ENCODE assay signal across 24 cellular contexts in genomic region chr7:40899651-40900507, GRCh38.
DNase-seq lines count a peak whose midpoint lies in the region; ATAC-seq and TF ChIP-seq lines count a peak whose summit lies in the region.
"Had no signal": no experiment of that assay in that cellular context is flagged by ENCODE, and none has a peak within 500 bp of the region (broad histone marks: within the 10 kb centered on the region; RNA-seq: fewer than 3 reads in every experiment).

No MANE protein-coding gene starts in this region.

- H3K27ac ChIP-seq in 22Rv1 = peak overlapping the region; percentile 42
- H3K27ac ChIP-seq in RWPE2 (ENCODE audit: poor library complexity, severe bottlenecking) = peak overlapping the region; percentile 27
- H3K27ac ChIP-seq in gastroesophageal sphincter = peak overlapping the region; percentile 67 to 87 (median 78)
- H3K27ac ChIP-seq in sigmoid colon = peak overlapping the region; percentile 57 to 81 (median 68)
- H3K27ac ChIP-seq: SK-N-MC had no signal

- ATAC-seq in RWPE2 (ENCODE audit: low read depth) (peak; percentile 33; the same call in 1 of the 3 replicates), gastroesophageal sphincter (peak; percentile 78)
- ATAC-seq: activated T-cell treated with anti-CD3 and anti-CD28 coated beads, Interleukin-2, amount 50 U/mL, for 4 hours had no signal

- intact Hi-C loops in sigmoid colon (cut with DNase I) = loop anchor here (5.0 to 10.0 kb wide), 2 partner anchors 87 to 805 kb away; partner anchors contain the start of gene INHBA

- H3K4me3 ChIP-seq in RWPE2 (ENCODE audit: severe bottlenecking) (no peak overlapping the region), gastroesophageal sphincter (peak overlapping the region in 1 of 2 donors; percentile 33), sigmoid colon (peak overlapping the region in 2 of 4 donors; percentile 3 to 27), HAP-1 (no peak overlapping the region)
- H3K4me3 ChIP-seq: SK-N-MC had no signal

- DNase-seq in RWPE2 (ENCODE audit: low spot score) = no peak
- peak; percentile 77 for DNase-seq in sigmoid colon
- DNase-seq in HAP-1 (ENCODE audit: low spot score in 2 of 2) = no peak
- DNase-seq in NCI-H2081 treated with DMSO at 0.1 percent for 48 hours (lab: John Stamatoyannopoulos, UW) = no peak
- DNase-seq in NOMO-1 treated with DMSO at 0.1 percent for 48 hours (lab: John Stamatoyannopoulos, UW; ENCODE audit: unreplicated experiment) = no peak
- DNase-seq in HPDE6-E6E7 (ENCODE audit: extremely low spot score) = no peak
- DNase-seq: activated CD4-positive, alpha-beta T cell treated with anti-CD3 and anti-CD28 coated beads for 4 hours; activated naive CD4-positive, alpha-beta T cell treated with Interleukin-2 at 50 U/mL for 16 hours; activated T-cell treated with anti-CD3 and anti-CD28 coated beads, Interleukin-2, amount 50 U/mL, for 4 hours; CD8-positive, alpha-beta memory T cell; cortex of kidney; head of caudate nucleus; Kasumi-1; NCI-H1092; NCI-H187; NCI-H526 treated with DMSO at 0.1 percent for 48 hours; RPMI8226; stimulated activated CD4-positive, alpha-beta T cell treated with anti-CD3 and anti-CD28 coated beads, Interleukin-12 subunit alpha, Interleukin-12 subunit beta, amount 100 ng/mL, for 4 hours; stimulated activated CD4-positive, alpha-beta T cell treated with anti-CD3 and anti-CD28 coated beads, Interleukin-4, amount 100 ng/mL, for 4 hours; stimulated activated naive CD4-positive, alpha-beta T cell; T-helper 2 cell had no signal

- H3K27me3 ChIP-seq in RWPE2 (ENCODE audit: insufficient read depth, poor library complexity, severe bottlenecking) = no peaks in the 10 kb centered on the region
- H3K27me3 ChIP-seq in gastroesophageal sphincter = no peaks in the 10 kb centered on the region
- H3K27me3 ChIP-seq in sigmoid colon = no peaks in the 10 kb centered on the region
- H3K27me3 ChIP-seq in HAP-1 (ENCODE audit: low read depth) = no peaks in the 10 kb centered on the region

- H3K4me1 ChIP-seq in RWPE2 (ENCODE audit: insufficient read depth, poor library complexity, severe bottlenecking) (peaks cover 11% of the 10 kb centered on the region), gastroesophageal sphincter (peaks cover 0 to 13% (median 0%) of the 10 kb centered on the region in 3 donors), sigmoid colon (peaks cover 0 to 28% (median 22%) of the 10 kb centered on the region in 4 donors), HAP-1 (no peaks in the 10 kb centered on the region)

- no peak for TF ChIP-seq POLR2A in gastroesophageal sphincter (IDR thresholded peaks at IDR 0.05)
- no peak for TF ChIP-seq POLR2A in sigmoid colon (IDR thresholded peaks at IDR 0.05)

- no peaks in the 10 kb centered on the region for H3K36me3 ChIP-seq in RWPE2 (ENCODE audit: low read depth)
- no peaks in the 10 kb centered on the region for H3K36me3 ChIP-seq in gastroesophageal sphincter
- no peaks in the 10 kb centered on the region for H3K36me3 ChIP-seq in sigmoid colon
- H3K36me3 ChIP-seq in HAP-1 (replicated peaks) = no peaks in the 10 kb centered on the region

- 53 to 54% methylated on average over 11 to 16 of the region's 16 CpGs for WGBS in gastroesophageal sphincter (ENCODE audit: low coverage in 1 of 2), 2 donors
- WGBS in sigmoid colon, 2 donors = 84 to 89% methylated on average over 16 of the region's 16 CpGs

- H3K9me3 ChIP-seq in RWPE2 (ENCODE audit: severe bottlenecking) (no peaks in the 10 kb centered on the region), gastroesophageal sphincter (peaks cover 0 to 10% (median 0%) of the 10 kb centered on the region in 3 donors), sigmoid colon (peaks cover 0 to 3% (median 0%) of the 10 kb centered on the region in 4 donors), HAP-1 (no peaks in the 10 kb centered on the region)

- in situ Hi-C loops in HAP-1 (cut with MboI; ENCODE audit: low sequenced_read_pairs) = no loop called here

- TF ChIP-seq EP300 in gastroesophageal sphincter (IDR thresholded peaks at IDR 0.05) (no peak), sigmoid colon (IDR thresholded peaks at IDR 0.05) (no peak)

- TF ChIP-seq CTCF in 22Rv1 (IDR thresholded peaks at IDR 0.05) (no peak), RWPE2 (IDR thresholded peaks at IDR 0.05; ENCODE audit: poor library complexity, severe bottlenecking) (no peak), gastroesophageal sphincter (IDR thresholded peaks at IDR 0.05) (no peak), sigmoid colon (IDR thresholded peaks at IDR 0.05) (no peak)

Comparison
In these comparisons a context has a peak if more than half of its experiments do, and no peak if none do; other contexts are left out.
1. H3K27ac ChIP-seq: peak in every context shown above with its lines; median percentile 78 in gastroesophageal sphincter; 68 in sigmoid colon; 42 in 22Rv1; 27 in RWPE2.